Comparison of ENCODE assay signal across 11 cellular contexts in genomic region chr17:64315032-64315490, GRCh38. TPM values are rescaled to one million over a fixed set of nuclear protein-coding genes. Genes with fewer than 3 reads are reported as not detected.
DNase-seq lines count a peak whose midpoint lies in the region; ATAC-seq and TF ChIP-seq lines count a peak whose summit lies in the region.
"Had no signal": no experiment of that assay in that cellular context is flagged by ENCODE, and none has a peak within 500 bp of the region (broad histone marks: within the 10 kb centered on the region; RNA-seq: fewer than 3 reads in every experiment).

No MANE protein-coding gene starts in this region.

- no peaks in the 10 kb centered on the region for H3K4me1 ChIP-seq in muscle layer of duodenum (ENCODE audit: control insufficient read depth in 1 of 2, insufficient read depth in 2 of 2, low read length in 2 of 2)
- peaks cover 29% of the 10 kb centered on the region for H3K4me1 ChIP-seq in upper lobe of right lung
- H3K4me1 ChIP-seq: foreskin keratinocyte had no signal

- no peak for DNase-seq in RWPE1 (ENCODE audit: low spot score)
- DNase-seq in fibroblast of the aortic adventitia (ENCODE audit: low read depth), result peak; percentile 98
- peak; percentile 89 for DNase-seq in upper lobe of right lung
- no peak for DNase-seq in NCI-H1694 treated with DMSO at 0.1 percent for 48 hours (lab: John Stamatoyannopoulos, UW)
- DNase-seq in activated effector memory CD4-positive, alpha-beta T cell treated with Interleukin-2 at 50 U/mL for 16 hours, result no peak
- DNase-seq: foreskin keratinocyte; NCI-H1417 treated with DMSO at 0.1 percent for 48 hours; stimulated activated naive CD4-positive, alpha-beta T cell treated with Interleukin-2 at 50 U/mL for 16 hours; T1000 had no signal

- H3K27ac ChIP-seq in RWPE1, result peak overlapping the region; percentile 71
- H3K27ac ChIP-seq in muscle layer of duodenum (ENCODE audit: low read length), result peak overlapping the region; percentile 27
- peak overlapping the region; percentile 61 for H3K27ac ChIP-seq in upper lobe of right lung
- H3K27ac ChIP-seq: foreskin keratinocyte had no signal

- H3K9me3 ChIP-seq in muscle layer of duodenum (ENCODE audit: control insufficient read depth in 1 of 2, low read length in 2 of 2), result no peaks in the 10 kb centered on the region
- H3K9me3 ChIP-seq in upper lobe of right lung, result no peaks in the 10 kb centered on the region

- H3K36me3 ChIP-seq in muscle layer of duodenum (ENCODE audit: control insufficient read depth in 1 of 2, insufficient read depth in 2 of 2, low read length in 2 of 2) (no peaks in the 10 kb centered on the region), upper lobe of right lung (no peaks in the 10 kb centered on the region)

- TF ChIP-seq CTCF in RWPE1 (conservative IDR thresholded peaks at IDR 0.05; ENCODE audit: low read depth), result no peak
- TF ChIP-seq CTCF in fibroblast of the aortic adventitia (IDR thresholded peaks at IDR 0.05; ENCODE audit: insufficient read depth, low read length), result no peak
- TF ChIP-seq CTCF in upper lobe of right lung (IDR thresholded peaks at IDR 0.05), result no peak

- CTCF ChIA-PET in RWPE1 (lab: Yijun Ruan, JAX), result interaction anchor here (1.7 kb wide), 1 partner anchor 104 kb away, joined by 6 read pairs; no protein-coding TSS in a partner anchor

- POLR2A ChIA-PET in RWPE1 (lab: Yijun Ruan, JAX; ENCODE audit: low non-redundant PET), result no interaction called here

- no peak overlapping the region for H3K4me3 ChIP-seq in fibroblast of the aortic adventitia (ENCODE audit: low read depth, low read length)
- no peak overlapping the region for H3K4me3 ChIP-seq in muscle layer of duodenum (ENCODE audit: low read depth in 1 of 2, low read length in 2 of 2)
- H3K4me3 ChIP-seq in upper lobe of right lung, result no peak overlapping the region

- intact Hi-C loops in upper lobe of right lung (cut with DNase I), result no loop called here

- H3K27me3 ChIP-seq in muscle layer of duodenum (ENCODE audit: low read depth, low read length) (no peaks in the 10 kb centered on the region), upper lobe of right lung (no peaks in the 10 kb centered on the region)

- ATAC-seq in upper lobe of right lung, result peak; percentile 82
- no peak for ATAC-seq in HG03520 (IDR thresholded peaks at IDR 0.05; ENCODE audit: unreplicated experiment)
- ATAC-seq: foreskin keratinocyte had no signal

RNA-seq across cellular contexts. Expression of gene TEX2, which starts 52.0 kb away (rescaled TPM):
- total RNA-seq in fibroblast of the aortic adventitia (ENCODE audit: low replicate concordance) (24.4 and 24.6 TPM in 2 replicates), upper lobe of right lung (50.6 TPM)

Comparison
In these comparisons a context has a peak if more than half of its experiments do, and no peak if none do; other contexts are left out.
1. DNase-seq: peak in fibroblast of the aortic adventitia (single experiment) and upper lobe of right lung (single experiment); none in RWPE1 (single experiment), NCI-H1694 treated with DMSO at 0.1 percent for 48 hours (single experiment) and activated effector memory CD4-positive, alpha-beta T cell treated with Interleukin-2 at 50 U/mL for 16 hours (single experiment).
2. Peak in every context shown above with its lines, with median percentiles within 50 percentile points of each other: H3K27ac ChIP-seq.